Comparison of ENCODE assay signal across 8 cellular contexts in genomic region chr7:110090113-110090820, GRCh38.
DNase-seq lines count a peak whose midpoint lies in the region; ATAC-seq and TF ChIP-seq lines count a peak whose summit lies in the region.

No MANE protein-coding gene starts in this region.

- no peak for ATAC-seq in GM18861 (IDR thresholded peaks at IDR 0.05; ENCODE audit: unreplicated experiment)
- ATAC-seq in activated CD4-positive, CD25-positive, alpha-beta regulatory T cell treated with anti-CD3 and anti-CD28 coated beads, Interleukin-2, amount 50 U/mL, for 24 hours: no peak

- no peaks in the 10 kb centered on the region for H3K9me3 ChIP-seq in adipocyte (ENCODE audit: control insufficient read depth, low read length)

- DNase-seq in GM06990 (ENCODE audit: extremely low read depth, insufficient read length) (no peak), HPDE6-E6E7 (ENCODE audit: extremely low spot score) (peak; percentile 10), adipocyte (ENCODE audit: low read depth) (peak; percentile 43), medulla oblongata (ENCODE audit: extremely low spot score) (peak; percentile 13), NCI-H1048 (lab: John Stamatoyannopoulos, UW) (no peak), superior temporal gyrus (ENCODE audit: extremely low spot score) (no peak)

- H3K36me3 ChIP-seq in GM06990 (ENCODE audit: control insufficient read depth, insufficient read depth, low read length): no peaks in the 10 kb centered on the region
- no peaks in the 10 kb centered on the region for H3K36me3 ChIP-seq in adipocyte (ENCODE audit: control insufficient read depth, insufficient read depth, low read length, severe bottlenecking)

- H3K9ac ChIP-seq in adipocyte (ENCODE audit: low read length): no peak overlapping the region

- H3K4me1 ChIP-seq in adipocyte (ENCODE audit: control insufficient read depth, insufficient read depth, low read length): no peaks in the 10 kb centered on the region

- no peak overlapping the region for H3K4me3 ChIP-seq in GM06990 (replicated peaks; ENCODE audit: low read depth, low read length)
- H3K4me3 ChIP-seq in adipocyte (ENCODE audit: low read length): no peak overlapping the region

- H3K27me3 ChIP-seq in GM06990 (replicated peaks; ENCODE audit: control insufficient read depth, insufficient read depth, low read length) (no peaks in the 10 kb centered on the region), adipocyte (replicated peaks; ENCODE audit: control insufficient read depth, insufficient read depth, low read length) (no peaks in the 10 kb centered on the region)

- peak; percentile 52 for TF ChIP-seq CTCF in GM06990 (IDR thresholded peaks at IDR 0.05; ENCODE audit: insufficient read depth, low read length, poor library complexity, severe bottlenecking)

Comparison
In these comparisons a context has a peak if more than half of its experiments do, and no peak if none do; other contexts are left out.
1. DNase-seq: peak in HPDE6-E6E7 (single experiment), adipocyte (single experiment) and medulla oblongata (single experiment); none in GM06990 (single experiment), NCI-H1048 (single experiment) and superior temporal gyrus (single experiment).